In the genomic region with DNA sequence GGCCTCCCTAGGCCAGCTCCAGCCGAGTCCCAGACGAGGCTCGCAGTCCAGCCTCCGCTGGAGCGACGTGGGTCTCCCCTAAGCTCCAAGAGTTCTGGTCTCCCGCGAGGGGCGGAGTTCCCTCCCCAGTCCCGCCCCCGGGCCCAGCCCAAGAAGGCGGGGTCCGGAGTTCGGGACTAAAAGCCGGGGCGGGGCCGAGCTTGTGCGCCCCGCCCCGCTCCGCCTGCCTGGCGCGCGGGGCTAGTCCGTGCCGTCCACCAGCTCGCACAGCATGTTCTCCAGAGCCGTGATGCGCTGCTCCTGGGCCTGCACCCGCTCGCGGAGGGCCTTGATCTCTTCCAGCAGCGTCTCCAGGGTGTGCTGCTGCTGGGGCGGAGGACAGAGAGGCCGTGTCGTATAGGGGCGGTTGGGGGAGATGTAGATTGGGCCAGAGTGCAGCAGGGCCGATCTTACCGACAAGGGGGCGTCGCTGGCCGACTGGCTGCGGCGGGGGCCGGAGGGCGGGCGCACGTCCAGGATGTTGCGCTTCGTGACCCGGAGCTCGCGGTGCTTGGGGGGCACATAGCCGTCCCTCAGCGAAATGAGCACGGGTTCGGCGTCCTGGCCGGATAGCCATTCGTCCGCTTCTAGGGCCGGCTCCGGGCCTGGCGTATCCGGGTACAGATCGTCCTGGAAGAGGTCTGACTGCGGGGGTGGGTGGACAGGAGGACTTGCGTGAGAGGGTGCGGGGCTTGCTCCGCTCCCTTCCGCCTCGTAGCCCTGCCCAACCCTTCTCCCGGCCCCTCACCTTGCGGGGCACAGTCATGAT, we compare ENCODE assay signal across 8 cellular contexts. TPM values are rescaled to one million over a fixed set of nuclear protein-coding genes. Genes with fewer than 3 reads are reported as not detected.
DNase-seq lines count a peak whose midpoint lies in the region; ATAC-seq and TF ChIP-seq lines count a peak whose summit lies in the region.

No MANE protein-coding gene starts in this region.

- H3K4me1 Mint-ChIP-seq in CD14-positive monocyte = peaks cover 45% of the 10 kb centered on the region

- no peak for TF ChIP-seq CTCF in CD14-positive monocyte (IDR thresholded peaks at IDR 0.05)

- DNase-seq in CD14-positive monocyte (ENCODE audit: low spot score) (no peak), NCI-H1048 (lab: John Stamatoyannopoulos, UW) (peak; percentile 84), iris pigment epithelial cell (ENCODE audit: low read depth) (peak; percentile 88)
- peak; percentile 85 for DNase-seq in activated CD4-positive, CD25-positive, alpha-beta regulatory T cell treated with anti-CD3 and anti-CD28 coated beads, Interleukin-2, amount 50 U/mL, for 72 hours
- peak; percentile 78 for DNase-seq in central memory CD4-positive, alpha-beta T cell
- DNase-seq in stimulated activated CD4-positive, alpha-beta T cell treated with anti-CD3 and anti-CD28 coated beads, Interleukin-12 subunit alpha, Interleukin-12 subunit beta, amount 100 ng/mL, for 24 hours (ENCODE audit: low read depth in 2 of 2) = peak; percentile 59 to 78

- peak; percentile 49 for ATAC-seq in GM21381 (IDR thresholded peaks at IDR 0.05; ENCODE audit: unreplicated experiment)
- ATAC-seq in GM19395 (IDR thresholded peaks at IDR 0.05; ENCODE audit: unreplicated experiment) = no peak

- no peaks in the 10 kb centered on the region for H3K36me3 Mint-ChIP-seq in CD14-positive monocyte

- intact Hi-C loops in CD14-positive monocyte (cut with micrococcal nuclease) = loop anchor here (1.0 to 10.0 kb wide), 3 partner anchors 26 to 51 kb away; a partner anchor contains a TSS

- peaks cover 0 to 7% (median 1%) of the 10 kb centered on the region in 7 donors for H3K9me3 Mint-ChIP-seq in CD14-positive monocyte

- H3K27me3 Mint-ChIP-seq in CD14-positive monocyte (ENCODE audit: low read depth in 3 of 3) = peaks cover 38 to 79% (median 51%) of the 10 kb centered on the region in 3 donors

- peak overlapping the region; percentile 83 to 92 for H3K4me3 Mint-ChIP-seq in CD14-positive monocyte

- H3K27ac Mint-ChIP-seq in CD14-positive monocyte = peak overlapping the region in 5 of 7 donors; percentile 3 to 85 (median 80)

RNA-seq across cellular contexts. Expression of a gene that starts 7.0 kb away (rescaled TPM):
- polyA plus RNA-seq in CD14-positive monocyte = not detected

RNA-seq across cellular contexts. Expression of a gene that starts 22.8 kb away (rescaled TPM):
- polyA plus RNA-seq in CD14-positive monocyte = not detected

RNA-seq across cellular contexts. Expression of a gene that starts 26.2 kb away (rescaled TPM):
- polyA plus RNA-seq in CD14-positive monocyte = 1 to 10 TPM; 3.1 to 4.4 TPM

RNA-seq across cellular contexts. Expression of a gene that starts 47.2 kb away (rescaled TPM):
- polyA plus RNA-seq in CD14-positive monocyte = 10 to 100 TPM in 1 of 2 donors, 1 to 10 TPM in 1; 9.4 to 14.4 TPM

RNA-seq across cellular contexts. Expression of a gene that starts 48.9 kb away (rescaled TPM):
- 1 to 10 TPM; 3.1 to 3.6 TPM for polyA plus RNA-seq in CD14-positive monocyte
